8 cellular contexts compared by ENCODE assay signal in the genomic region with DNA sequence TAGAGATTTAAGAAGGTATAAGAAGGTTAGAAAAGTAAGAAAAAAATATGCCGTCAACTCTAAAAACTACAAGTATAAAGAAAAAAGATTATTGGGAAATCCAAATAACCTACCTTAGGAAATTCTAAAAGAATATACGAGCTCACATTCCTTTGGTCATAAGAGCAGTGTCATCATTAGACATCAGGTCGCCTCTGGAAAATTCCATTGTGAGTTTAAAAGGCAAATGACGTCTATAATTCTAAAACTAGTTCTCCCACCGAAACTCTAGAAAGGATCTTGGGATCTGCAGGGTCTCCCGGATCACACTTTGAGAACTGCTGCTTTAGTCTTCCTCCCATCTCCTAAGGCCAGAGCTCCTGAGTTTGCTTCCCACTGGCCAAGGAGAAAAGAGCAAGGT. TPM values are rescaled to one million over a fixed set of nuclear protein-coding genes. Genes with fewer than 3 reads are reported as not detected.
DNase-seq lines count a peak whose midpoint lies in the region; ATAC-seq and TF ChIP-seq lines count a peak whose summit lies in the region.

No MANE protein-coding gene starts in this region.

- no peak for DNase-seq in CD4-positive, CD25-positive, alpha-beta regulatory T cell
- DNase-seq in MM.1S = no peak
- DNase-seq in breast epithelium (ENCODE audit: low spot score in 2 of 2) = no peak
- DNase-seq in natural killer cell = no peak
- DNase-seq in SKM-1 (lab: John Stamatoyannopoulos, UW; ENCODE audit: unreplicated experiment) = no peak
- no peak for DNase-seq in HPDE6-E6E7 (ENCODE audit: extremely low spot score)

- no peaks in the 10 kb centered on the region for H3K27me3 Mint-ChIP-seq in CD4-positive, CD25-positive, alpha-beta regulatory T cell
- H3K27me3 Mint-ChIP-seq in natural killer cell (ENCODE audit: low read depth in 2 of 2) = no peaks in the 10 kb centered on the region

- H3K36me3 Mint-ChIP-seq in CD4-positive, CD25-positive, alpha-beta regulatory T cell = peaks cover 17% of the 10 kb centered on the region
- no peaks in the 10 kb centered on the region for H3K36me3 Mint-ChIP-seq in natural killer cell

- peaks cover 16% of the 10 kb centered on the region for H3F3A ChIP-seq in MM.1S (ENCODE audit: insufficient read depth, low read length)

- peak overlapping the region; percentile 63; the same call in 1 of the 2 replicates for H2AFZ ChIP-seq in MM.1S (ENCODE audit: low read length)

- TF ChIP-seq POLR2A in breast epithelium (IDR thresholded peaks at IDR 0.05) = no peak

- TF ChIP-seq CTCF in MM.1S (IDR thresholded peaks at IDR 0.05; ENCODE audit: low read length) = no peak
- TF ChIP-seq CTCF in breast epithelium (IDR thresholded peaks at IDR 0.05) = no peak
- no peak for TF ChIP-seq CTCF in natural killer cell (IDR thresholded peaks at IDR 0.05)

- H3K4me3 Mint-ChIP-seq in CD4-positive, CD25-positive, alpha-beta regulatory T cell = peak overlapping the region; percentile 92 to 99 (median 96)
- H3K4me3 Mint-ChIP-seq in natural killer cell = peak overlapping the region; percentile 95

- H3K27ac Mint-ChIP-seq in CD4-positive, CD25-positive, alpha-beta regulatory T cell = peak overlapping the region; percentile 97 to 99 (median 97)
- peak overlapping the region; percentile 93 to 95 for H3K27ac Mint-ChIP-seq in natural killer cell

- no peaks in the 10 kb centered on the region for H4K20me1 ChIP-seq in MM.1S (ENCODE audit: insufficient read depth, low read length)

- no peaks in the 10 kb centered on the region; the same call in 1 of the 2 replicates for H3K79me2 ChIP-seq in MM.1S (ENCODE audit: low read length)

- peaks cover 0 to 1% (median 0%) of the 10 kb centered on the region in 7 donors for H3K9me3 Mint-ChIP-seq in CD4-positive, CD25-positive, alpha-beta regulatory T cell
- H3K9me3 Mint-ChIP-seq in natural killer cell = no peaks in the 10 kb centered on the region

- H3K4me3 ChIP-seq in CD4-positive, CD25-positive, alpha-beta regulatory T cell (ENCODE audit: low read depth, low read length) = peak overlapping the region; percentile 62
- H3K4me3 ChIP-seq in MM.1S (ENCODE audit: low read length) = peak overlapping the region; percentile 46
- H3K4me3 ChIP-seq in breast epithelium = peak overlapping the region; percentile 55 to 82 (median 65)

- H3K4me1 ChIP-seq in CD4-positive, CD25-positive, alpha-beta regulatory T cell (ENCODE audit: control insufficient read depth, insufficient read depth, low read length, poor library complexity, severe bottlenecking) = peaks cover 19% of the 10 kb centered on the region
- H3K4me1 ChIP-seq in MM.1S (ENCODE audit: low read length) (peaks cover 8% of the 10 kb centered on the region), breast epithelium (no peaks in the 10 kb centered on the region)

- H3K27me3 ChIP-seq in CD4-positive, CD25-positive, alpha-beta regulatory T cell (ENCODE audit: control insufficient read depth, insufficient read depth, low read length) = no peaks in the 10 kb centered on the region
- H3K27me3 ChIP-seq in MM.1S (replicated peaks; ENCODE audit: insufficient read depth, low read length) = no peaks in the 10 kb centered on the region
- H3K27me3 ChIP-seq in breast epithelium = no peaks in the 10 kb centered on the region

- H3K4me1 Mint-ChIP-seq in CD4-positive, CD25-positive, alpha-beta regulatory T cell = peaks cover 3 to 45% (median 18%) of the 10 kb centered on the region in 4 donors
- peaks cover 27 to 36% of the 10 kb centered on the region in 2 donors for H3K4me1 Mint-ChIP-seq in natural killer cell

- peak overlapping the region; percentile 32; the same call in 1 of the 2 replicates for H3K9ac ChIP-seq in MM.1S (ENCODE audit: low read length)

- ATAC-seq in CD4-positive, CD25-positive, alpha-beta regulatory T cell (ENCODE audit: low read depth in 2 of 2) = no peak
- ATAC-seq in natural killer cell (no peak), HG03045 (IDR thresholded peaks at IDR 0.05; ENCODE audit: unreplicated experiment) (no peak), GM21529 (IDR thresholded peaks at IDR 0.05; ENCODE audit: unreplicated experiment) (no peak)

- H3K36me3 ChIP-seq in CD4-positive, CD25-positive, alpha-beta regulatory T cell (ENCODE audit: control insufficient read depth, insufficient read depth, low read length) = peaks cover 10% of the 10 kb centered on the region
- H3K36me3 ChIP-seq in MM.1S (replicated peaks; ENCODE audit: insufficient read depth, low read length) = no peaks in the 10 kb centered on the region
- no peaks in the 10 kb centered on the region for H3K36me3 ChIP-seq in breast epithelium

- H3K9me2 ChIP-seq in MM.1S (replicated peaks; ENCODE audit: insufficient read depth, low read length) = no peaks in the 10 kb centered on the region

- peak overlapping the region; percentile 86 for H3K27ac ChIP-seq in CD4-positive, CD25-positive, alpha-beta regulatory T cell (ENCODE audit: insufficient read depth, low read length, poor library complexity, severe bottlenecking)
- H3K27ac ChIP-seq in MM.1S (ENCODE audit: low read length) = peak overlapping the region; percentile 90; the same call in 1 of the 2 replicates
- peak overlapping the region; percentile 88 to 97 for H3K27ac ChIP-seq in breast epithelium

- H3K9me3 ChIP-seq in CD4-positive, CD25-positive, alpha-beta regulatory T cell (ENCODE audit: control insufficient read depth in 2 of 2, low read length in 2 of 2) = no peaks in the 10 kb centered on the region
- H3K9me3 ChIP-seq in MM.1S (replicated peaks; ENCODE audit: insufficient read depth, low read length) (no peaks in the 10 kb centered on the region), breast epithelium (no peaks in the 10 kb centered on the region)

- peak overlapping the region; percentile 55 for H3K4me2 ChIP-seq in MM.1S (ENCODE audit: low read depth, low read length)

- intact Hi-C loops in breast epithelium (cut with DNase I; ENCODE audit: low total_unique reads) (no loop called here), natural killer cell (cut with micrococcal nuclease) (loop anchor here (2.0 to 10.0 kb wide), 5 partner anchors 40 to 370 kb away; partner anchors contain the start of genes ACOT9, APOO and PRDX4)

RNA-seq across cellular contexts. Expression of gene SAT1, which starts 0.5 kb away (rescaled TPM):
- total RNA-seq in CD4-positive, CD25-positive, alpha-beta regulatory T cell = 939 TPM
- 100 to 1,000 TPM; 186 to 295 (median 255) TPM for polyA plus RNA-seq in CD4-positive, CD25-positive, alpha-beta regulatory T cell
- total RNA-seq in breast epithelium = 1,000 to 10,000 TPM in 2 of 3 donors, 100 to 1,000 TPM in 1; 980 to 1,359 (median 1,246) TPM
- 100 to 1,000 TPM; 276 to 667 (median 524) TPM for total RNA-seq in natural killer cell

RNA-seq across cellular contexts. Expression of gene ACOT9, which starts 39.4 kb away (rescaled TPM):
- total RNA-seq in CD4-positive, CD25-positive, alpha-beta regulatory T cell = 51.6 TPM
- 10 to 100 TPM; 20.0 to 33.0 (median 24.4) TPM for polyA plus RNA-seq in CD4-positive, CD25-positive, alpha-beta regulatory T cell
- 10 to 100 TPM; 38.7 to 42.3 (median 41.0) TPM for total RNA-seq in breast epithelium
- 10 to 100 TPM; 20.0 to 24.9 (median 21.4) TPM for total RNA-seq in natural killer cell
